In genomic region chr18:43007365-43007764, GRCh38 we compare ENCODE assay signal across 33 cellular contexts.
"Had no signal": no experiment of that assay in that cellular context is flagged by ENCODE, and none has a peak within 500 bp of the region (broad histone marks: within the 10 kb centered on the region; RNA-seq: fewer than 3 reads in every experiment).

No MANE protein-coding gene starts in this region.

- DNase-seq: activated B cell treated with CpG ODN at 0.5 μM for 24 hours; activated CD4-positive, alpha-beta memory T cell treated with anti-CD3 and anti-CD28 coated beads, Interleukin-2, amount 10 ng/mL, durations not matched to agents 7 days and 5 days; activated CD4-positive, alpha-beta T cell treated with anti-CD3 and anti-CD28 coated beads for 36 hours; activated CD4-positive, alpha-beta T cell treated with anti-CD3 and anti-CD28 coated beads, Interleukin-2, amount 10 ng/mL, durations not matched to agents 24 days and 14 days; activated CD4-positive, alpha-beta T cell treated with anti-CD3 and anti-CD28 coated beads, Interleukin-2, amount 50 U/mL, for 4 hours; activated CD4-positive, CD25-positive, alpha-beta regulatory T cell treated with anti-CD3 and anti-CD28 coated beads, Interleukin-2, amount 50 U/mL, for 72 hours; activated CD8-positive, alpha-beta memory T cell treated with anti-CD3 and anti-CD28 coated beads, Interleukin-2, amount 50 U/mL, for 48 hours; activated gamma-delta T cell; activated naive CD4-positive, alpha-beta T cell; activated naive CD4-positive, alpha-beta T cell treated with anti-CD3 and anti-CD28 coated beads, Interleukin-2, amount 10 ng/mL, durations not matched to agents 7 days and 5 days; activated naive CD8-positive, alpha-beta T cell treated with anti-CD3 and anti-CD28 coated beads, Interleukin-2, amount 10 ng/mL, durations not matched to agents 7 days and 5 days; activated T-cell treated with anti-CD3 and anti-CD28 coated beads for 4 hours; activated T-cell treated with anti-CD3 and anti-CD28 coated beads, Interleukin-2, amount 50 U/mL, for 24 hours; activated T-cell treated with anti-CD3 and anti-CD28 coated beads, Interleukin-2, amount 50 U/mL, for 72 hours; amniotic stem cell; anterior cingulate cortex; central memory CD4-positive, alpha-beta T cell; cerebellar nuclear complex; colonic mucosa; effector CD8-positive, alpha-beta T cell; esophagus squamous epithelium; foreskin melanocyte; heart right ventricle; T-cell; T1000; WERI-Rb-1 had no signal

- H3K4me3 Mint-ChIP-seq: activated B cell treated with CpG ODN at 0.5 μM for 24 hours; activated CD4-positive, alpha-beta memory T cell treated with anti-CD3 and anti-CD28 coated beads, Interleukin-2, amount 10 ng/mL, durations not matched to agents 7 days and 5 days; activated CD4-positive, alpha-beta T cell treated with anti-CD3 and anti-CD28 coated beads for 36 hours; activated CD4-positive, alpha-beta T cell treated with anti-CD3 and anti-CD28 coated beads, Interleukin-2, amount 10 ng/mL, durations not matched to agents 24 days and 14 days; activated naive CD4-positive, alpha-beta T cell treated with anti-CD3 and anti-CD28 coated beads, Interleukin-2, amount 10 ng/mL, durations not matched to agents 7 days and 5 days; activated naive CD8-positive, alpha-beta T cell treated with anti-CD3 and anti-CD28 coated beads, Interleukin-2, amount 10 ng/mL, durations not matched to agents 7 days and 5 days; activated T-cell treated with anti-CD3 and anti-CD28 coated beads, Interleukin-2, amount 50 U/mL, for 24 hours; activated T-cell treated with anti-CD3 and anti-CD28 coated beads, Interleukin-2, amount 50 U/mL, for 72 hours; brain; T-cell; T-helper 1 cell treated with Interleukin-12 subunit alpha and Interleukin-12 subunit beta and Interleukin-4 antibody, amounts not matched to agents 30 μg/mL and 1 μg/mL, for 36 hours had no signal

- H3K36me3 ChIP-seq: breast epithelium, cardiac muscle cell, colonic mucosa, esophagus squamous epithelium, gastroesophageal sphincter, heart right ventricle, WERI-Rb-1 had no signal

- H3K4me1 ChIP-seq: breast epithelium, colonic mucosa, esophagus squamous epithelium, gastroesophageal sphincter, heart right ventricle had no signal

- H3K9me3 Mint-ChIP-seq: activated B cell treated with CpG ODN at 0.5 μM for 24 hours; activated CD4-positive, alpha-beta T cell treated with anti-CD3 and anti-CD28 coated beads, Interleukin-2, amount 10 ng/mL, durations not matched to agents 24 days and 14 days; activated naive CD8-positive, alpha-beta T cell treated with anti-CD3 and anti-CD28 coated beads, Interleukin-2, amount 10 ng/mL, durations not matched to agents 7 days and 5 days; brain; T-helper 1 cell treated with Interleukin-12 subunit alpha and Interleukin-12 subunit beta and Interleukin-4 antibody, amounts not matched to agents 30 μg/mL and 1 μg/mL, for 36 hours had no signal

- H3K27ac Mint-ChIP-seq: activated B cell treated with CpG ODN at 0.5 μM for 24 hours; activated CD4-positive, alpha-beta memory T cell treated with anti-CD3 and anti-CD28 coated beads, Interleukin-2, amount 10 ng/mL, durations not matched to agents 7 days and 5 days; activated CD4-positive, alpha-beta T cell treated with anti-CD3 and anti-CD28 coated beads for 36 hours; activated CD4-positive, alpha-beta T cell treated with anti-CD3 and anti-CD28 coated beads, Interleukin-2, amount 10 ng/mL, durations not matched to agents 24 days and 14 days; activated naive CD4-positive, alpha-beta T cell treated with anti-CD3 and anti-CD28 coated beads, Interleukin-2, amount 10 ng/mL, durations not matched to agents 7 days and 5 days; activated naive CD4-positive, alpha-beta T cell treated with anti-CD3 and anti-CD28 coated beads, Interleukin-2, amount 50 U/mL, for 72 hours; activated naive CD8-positive, alpha-beta T cell treated with anti-CD3 and anti-CD28 coated beads, Interleukin-2, amount 10 ng/mL, durations not matched to agents 7 days and 5 days; activated T-cell treated with anti-CD3 and anti-CD28 coated beads, Interleukin-2, amount 50 U/mL, for 24 hours; activated T-cell treated with anti-CD3 and anti-CD28 coated beads, Interleukin-2, amount 50 U/mL, for 72 hours; brain; T-cell; T-helper 1 cell treated with Interleukin-12 subunit alpha and Interleukin-12 subunit beta and Interleukin-4 antibody, amounts not matched to agents 30 μg/mL and 1 μg/mL, for 36 hours had no signal

- H3K9me3 ChIP-seq: breast epithelium, colonic mucosa, esophagus squamous epithelium, gastroesophageal sphincter, heart right ventricle had no signal

- H3K4me1 Mint-ChIP-seq: activated B cell treated with CpG ODN at 0.5 μM for 24 hours; activated CD4-positive, alpha-beta memory T cell treated with anti-CD3 and anti-CD28 coated beads, Interleukin-2, amount 10 ng/mL, durations not matched to agents 7 days and 5 days; activated CD4-positive, alpha-beta T cell treated with anti-CD3 and anti-CD28 coated beads for 36 hours; activated CD4-positive, alpha-beta T cell treated with anti-CD3 and anti-CD28 coated beads, Interleukin-2, amount 10 ng/mL, durations not matched to agents 24 days and 14 days; activated naive CD4-positive, alpha-beta T cell treated with anti-CD3 and anti-CD28 coated beads, Interleukin-2, amount 10 ng/mL, durations not matched to agents 7 days and 5 days; activated naive CD8-positive, alpha-beta T cell treated with anti-CD3 and anti-CD28 coated beads, Interleukin-2, amount 10 ng/mL, durations not matched to agents 7 days and 5 days; T-cell had no signal

- H3K27me3 ChIP-seq: breast epithelium, cardiac muscle cell, colonic mucosa, esophagus squamous epithelium, gastroesophageal sphincter had no signal

- ATAC-seq: activated CD4-positive, alpha-beta T cell treated with anti-CD3 and anti-CD28 coated beads for 36 hours; activated naive CD4-positive, alpha-beta T cell treated with anti-CD3 and anti-CD28 coated beads, Interleukin-2, amount 50 U/mL, for 72 hours; activated T-cell treated with anti-CD3 and anti-CD28 coated beads, Interleukin-2, amount 50 U/mL, for 72 hours; gastroesophageal sphincter; heart right ventricle; T-cell had no signal

- H3K27me3 Mint-ChIP-seq: activated B cell treated with CpG ODN at 0.5 μM for 24 hours; activated CD4-positive, alpha-beta memory T cell treated with anti-CD3 and anti-CD28 coated beads, Interleukin-2, amount 10 ng/mL, durations not matched to agents 7 days and 5 days; activated CD4-positive, alpha-beta T cell treated with anti-CD3 and anti-CD28 coated beads for 36 hours; activated CD4-positive, alpha-beta T cell treated with anti-CD3 and anti-CD28 coated beads, Interleukin-2, amount 10 ng/mL, durations not matched to agents 24 days and 14 days; activated naive CD4-positive, alpha-beta T cell treated with anti-CD3 and anti-CD28 coated beads, Interleukin-2, amount 10 ng/mL, durations not matched to agents 7 days and 5 days; activated naive CD8-positive, alpha-beta T cell treated with anti-CD3 and anti-CD28 coated beads, Interleukin-2, amount 10 ng/mL, durations not matched to agents 7 days and 5 days; activated T-cell treated with anti-CD3 and anti-CD28 coated beads, Interleukin-2, amount 50 U/mL, for 24 hours; T-cell had no signal

- H3K4me3 ChIP-seq: breast epithelium, cardiac muscle cell, colonic mucosa, esophagus squamous epithelium, gastroesophageal sphincter, heart right ventricle had no signal

- H3K36me3 Mint-ChIP-seq: activated naive CD4-positive, alpha-beta T cell treated with anti-CD3 and anti-CD28 coated beads, Interleukin-2, amount 10 ng/mL, durations not matched to agents 7 days and 5 days; activated naive CD4-positive, alpha-beta T cell treated with anti-CD3 and anti-CD28 coated beads, Interleukin-2, amount 50 U/mL, for 72 hours; activated naive CD8-positive, alpha-beta T cell treated with anti-CD3 and anti-CD28 coated beads, Interleukin-2, amount 10 ng/mL, durations not matched to agents 7 days and 5 days; brain; T-cell had no signal

- H3K27ac ChIP-seq: breast epithelium, cardiac muscle cell, colonic mucosa, epithelial cell of prostate, esophagus squamous epithelium, gastroesophageal sphincter, heart right ventricle, WERI-Rb-1 had no signal
